ENCODE assay signal across 8 cellular contexts in the genomic region with DNA sequence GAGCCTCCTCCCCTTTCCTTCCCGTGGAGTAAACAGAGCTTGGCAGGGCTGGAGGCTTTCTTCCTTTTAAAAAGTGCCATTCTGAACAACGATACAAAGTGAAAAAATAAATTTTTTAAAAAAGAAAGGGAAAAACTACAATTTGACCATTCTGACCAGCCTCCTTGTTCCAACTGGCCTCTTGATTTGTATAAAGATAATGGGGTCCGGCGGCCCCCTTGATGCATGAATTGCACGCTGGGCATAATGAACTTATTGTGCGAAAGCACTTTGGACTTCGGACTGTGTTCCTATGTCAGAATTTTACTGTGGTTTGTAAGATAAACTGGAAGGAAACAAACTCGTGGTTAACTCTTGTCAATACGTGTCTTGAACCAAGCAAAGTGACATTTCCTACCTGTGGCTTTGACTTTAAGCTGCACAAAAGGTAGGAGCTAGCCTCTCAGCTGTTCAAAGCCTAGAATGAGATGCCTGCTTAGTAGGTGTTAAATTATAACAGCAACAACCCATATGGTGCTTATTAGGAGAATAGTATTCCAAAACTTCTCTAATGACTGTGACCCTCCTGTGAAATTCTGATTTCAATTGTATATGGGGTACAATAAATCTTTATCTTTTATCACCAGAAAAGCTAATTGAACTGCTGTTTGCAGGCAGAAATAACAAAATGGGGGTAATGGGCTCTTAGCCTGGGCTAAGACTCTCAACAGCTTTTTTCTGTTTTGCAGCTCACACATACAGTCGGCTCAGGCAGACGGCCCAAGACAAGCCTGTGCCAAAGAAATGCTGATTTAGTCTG. TPM values are rescaled to one million over a fixed set of nuclear protein-coding genes. Genes with fewer than 3 reads are reported as not detected.
DNase-seq lines count a peak whose midpoint lies in the region; ATAC-seq, FAIRE-seq and TF ChIP-seq lines count a peak whose summit lies in the region.

No MANE protein-coding gene starts in this region.

- no peaks in the 10 kb centered on the region for H3K27me3 ChIP-seq in astrocyte (ENCODE audit: insufficient read depth, low read length)
- no peaks in the 10 kb centered on the region for H3K27me3 ChIP-seq in small intestine (ENCODE audit: control insufficient read depth in 2 of 2, insufficient read depth in 2 of 2, low read length in 2 of 2)

- FAIRE-seq in astrocyte (lab: Jason Lieb, UNC) (peak; percentile 81), small intestine (lab: Jason Lieb, UNC) (no peak)

- H3K9me3 ChIP-seq in astrocyte (ENCODE audit: insufficient read depth, low read depth, low read length), result no peaks in the 10 kb centered on the region
- H3K9me3 ChIP-seq in small intestine (ENCODE audit: control insufficient read depth, low read depth), result no peaks in the 10 kb centered on the region

- peak overlapping the region; percentile 93 for H3K4me2 ChIP-seq in astrocyte (ENCODE audit: low read length)

- H3K36me3 ChIP-seq in astrocyte (ENCODE audit: insufficient read depth, low read length) (peaks cover 17% of the 10 kb centered on the region), small intestine (ENCODE audit: control insufficient read depth in 2 of 2, insufficient read depth in 2 of 2, low read length in 2 of 2) (no peaks in the 10 kb centered on the region)

- H3K36me3 Mint-ChIP-seq in astrocyte (ENCODE audit: low read depth, unreplicated experiment) (peaks cover 18% of the 10 kb centered on the region), immature natural killer cell (peaks cover 0 to 4% (median 4%) of the 10 kb centered on the region in 3 donors)

- H3K9ac ChIP-seq in astrocyte (ENCODE audit: low read length), result peak overlapping the region; percentile 98

- H3K27me3 Mint-ChIP-seq in astrocyte (ENCODE audit: low read depth, unreplicated experiment) (no peaks in the 10 kb centered on the region), immature natural killer cell (ENCODE audit: low read depth in 3 of 3) (peaks cover 9 to 10% (median 10%) of the 10 kb centered on the region in 3 donors)

- peaks cover 50% of the 10 kb centered on the region for H3K79me2 ChIP-seq in astrocyte (ENCODE audit: insufficient read depth, low read length)

- no peak overlapping the region for H2AFZ ChIP-seq in astrocyte (ENCODE audit: low read depth, low read length)

- DNase-seq in AG10803 (ENCODE audit: low read depth) (no peak), NCI-H1694 (lab: John Stamatoyannopoulos, UW) (peak; percentile 51), astrocyte (ENCODE audit: low read depth) (no peak), immature natural killer cell (peak; percentile 58 to 62 (median 61)), small intestine (peak; percentile 96), COR-L47 (lab: John Stamatoyannopoulos, UW) (no peak), GM19240 (ENCODE audit: insufficient read length, low spot score) (no peak)

- H3K4me1 ChIP-seq in astrocyte (ENCODE audit: insufficient read depth, low read length), result peaks cover 45% of the 10 kb centered on the region
- peaks cover 4 to 10% of the 10 kb centered on the region in 2 donors for H3K4me1 ChIP-seq in small intestine (ENCODE audit: control insufficient read depth in 2 of 2, insufficient read depth in 1 of 2, low read depth in 1 of 2, low read length in 1 of 2)

- H3K4me3 Mint-ChIP-seq in astrocyte (ENCODE audit: unreplicated experiment), result peak overlapping the region; percentile 75
- H3K4me3 Mint-ChIP-seq in immature natural killer cell, result peak overlapping the region; percentile 82 to 93 (median 86)

- peak overlapping the region; percentile 58 for H3K4me3 ChIP-seq in AG10803 (ENCODE audit: low read length)
- peak overlapping the region; percentile 32 for H3K4me3 ChIP-seq in astrocyte (ENCODE audit: insufficient read depth, low read depth, low read length)
- peak overlapping the region in 1 of 2 donors; percentile 44 for H3K4me3 ChIP-seq in small intestine (ENCODE audit: low read depth in 1 of 2, low read length in 2 of 2)

- ATAC-seq in GM18861 (IDR thresholded peaks at IDR 0.05; ENCODE audit: unreplicated experiment), result peak; percentile 20

- H3K27ac Mint-ChIP-seq in astrocyte (ENCODE audit: unreplicated experiment) (peak overlapping the region; percentile 100), immature natural killer cell (peak overlapping the region; percentile 90 to 98 (median 96))

- H3K4me1 Mint-ChIP-seq in astrocyte (ENCODE audit: low read depth, unreplicated experiment), result peaks cover 31% of the 10 kb centered on the region
- H3K4me1 Mint-ChIP-seq in immature natural killer cell, result peaks cover 60 to 68% of the 10 kb centered on the region in 2 donors

- H4K20me1 ChIP-seq in astrocyte (ENCODE audit: insufficient read depth, low read length), result peaks cover 10% of the 10 kb centered on the region

- H3K9me3 Mint-ChIP-seq in astrocyte (ENCODE audit: unreplicated experiment) (peaks cover 6% of the 10 kb centered on the region), immature natural killer cell (no peaks in the 10 kb centered on the region)

- WGBS in small intestine, 3 donors, result 0 to 2% (median 1%) methylated on average over 11 of the region's 11 CpGs

- H3K27ac ChIP-seq in astrocyte (ENCODE audit: low read depth, low read length) (peak overlapping the region; percentile 96), small intestine (ENCODE audit: low read depth in 1 of 2, low read length in 1 of 2) (peak overlapping the region; percentile 99 to 100)

- no peak for TF ChIP-seq CTCF in AG10803 (conservative IDR thresholded peaks at IDR 0.05; ENCODE audit: low read length)
- TF ChIP-seq CTCF in astrocyte (IDR thresholded peaks at IDR 0.05; ENCODE audit: insufficient read depth, low read depth, low read length), result no peak

RNA-seq across cellular contexts. Expression of a gene that starts 9.4 kb away (rescaled TPM):
- total RNA-seq in astrocyte, result 122 and 126 TPM in 2 replicates
- polyA plus RNA-seq in immature natural killer cell (10 to 100 TPM; 19.1 to 28.2 (median 26.4) TPM), small intestine (10 to 100 TPM; 42.4 to 80.6 (median 47.2) TPM)

Comparison
In these comparisons a context has a peak if more than half of its experiments do, and no peak if none do; other contexts are left out.
1. DNase-seq: peak in NCI-H1694 (single experiment), immature natural killer cell (3 of 3) and small intestine (single experiment); none in AG10803 (single experiment), astrocyte (single experiment), COR-L47 (single experiment) and GM19240 (single experiment).